In the genomic region with DNA sequence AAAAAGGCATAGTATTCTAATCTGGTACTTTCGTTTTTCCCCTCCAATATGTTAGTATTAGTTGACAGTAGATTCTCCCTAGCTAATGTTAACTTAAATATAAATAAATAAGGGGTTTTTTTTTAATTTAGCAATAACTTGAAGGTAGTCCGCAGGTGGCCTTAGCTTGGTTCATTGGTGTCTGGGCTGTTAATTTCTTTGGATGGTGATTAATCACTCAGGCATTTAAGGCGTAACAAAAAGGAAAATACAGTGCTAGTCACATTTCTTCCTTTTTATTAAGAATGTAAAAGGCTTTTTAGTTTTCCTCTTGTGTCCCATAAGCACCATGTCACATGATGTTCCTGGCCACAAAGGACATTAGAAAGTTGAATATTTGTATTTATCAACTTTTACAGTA, we compare ENCODE assay signal across 17 cellular contexts.
"Had no signal": no experiment of that assay in that cellular context is flagged by ENCODE, and none has a peak within 500 bp of the region (broad histone marks: within the 10 kb centered on the region; RNA-seq: fewer than 3 reads in every experiment).

No MANE protein-coding gene starts in this region.

- H3K4me3 ChIP-seq: left lung, mucosa of descending colon, skin epidermis, tibial artery, vagina had no signal

- H3K36me3 ChIP-seq: left lung, tibial artery, vagina had no signal

- ATAC-seq: activated CD8-positive, alpha-beta T cell treated with anti-CD3 and anti-CD28 coated beads, Interleukin-2, amount 10 ng/mL, durations not matched to agents 7 days and 5 days; left lung; mucosa of descending colon; naive thymus-derived CD4-positive, alpha-beta T cell had no signal

- H3K4me1 ChIP-seq: left lung, parathyroid adenoma, tibial artery, vagina had no signal

- H3K9ac ChIP-seq: parathyroid adenoma had no signal

- H2AFZ ChIP-seq: parathyroid adenoma had no signal

- H3K27ac ChIP-seq: left lung, parathyroid adenoma, skin epidermis, tibial artery, vagina had no signal

- H3K79me2 ChIP-seq: parathyroid adenoma had no signal

- DNase-seq: activated CD4-positive, alpha-beta T cell treated with anti-CD3 and anti-CD28 coated beads, Interleukin-2, amount 10 ng/mL, durations not matched to agents 24 days and 14 days; activated CD4-positive, CD25-positive, alpha-beta regulatory T cell; activated CD8-positive, alpha-beta memory T cell treated with anti-CD3 and anti-CD28 coated beads, Interleukin-2, amount 50 U/mL, for 4 hours; activated CD8-positive, alpha-beta T cell treated with anti-CD3 and anti-CD28 coated beads, Interleukin-2, amount 10 ng/mL, durations not matched to agents 7 days and 5 days; activated naive CD8-positive, alpha-beta T cell treated with anti-CD3 and anti-CD28 coated beads for 36 hours; islet precursor cell; left lung; mucosa of descending colon; naive thymus-derived CD4-positive, alpha-beta T cell; retina; stimulated activated CD4-positive, alpha-beta T cell treated with anti-CD3 and anti-CD28 coated beads, Interleukin-15, amount 100 ng/mL, for 24 hours; stimulated activated CD4-positive, alpha-beta T cell treated with anti-CD3 and anti-CD28 coated beads, Interleukin-4, amount 100 ng/mL, for 1 hour; stimulated activated naive CD4-positive, alpha-beta T cell; tibial artery had no signal

- H3K27me3 ChIP-seq: left lung, tibial artery, vagina had no signal

- H3K9me3 ChIP-seq: left lung, mucosa of descending colon, tibial artery, vagina had no signal
